Comparison of ENCODE assay signal across 1 cellular context in the genomic region with DNA sequence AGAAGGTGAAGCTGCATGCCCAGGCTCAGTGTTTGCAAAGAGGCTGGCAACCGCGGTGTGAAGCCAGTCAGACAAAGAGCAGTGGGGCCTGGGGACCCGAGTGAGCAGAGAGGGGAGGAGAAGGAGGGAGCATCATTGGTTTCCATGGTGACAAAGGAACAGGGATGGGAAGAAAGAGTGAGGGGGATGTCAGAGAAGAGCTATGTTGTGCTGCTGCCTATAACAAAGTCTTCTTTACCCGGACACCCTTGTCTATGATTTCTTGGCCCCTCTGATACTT.
TF ChIP-seq lines count a peak whose summit lies in the region.

No MANE protein-coding gene starts in this region.

TF ChIP-seq in K562, 482 proteins besides CTCF, POLR2A, EP300 and RAD21:
- peak; percentile 63 for TF ChIP-seq RFX1 (IDR thresholded peaks at IDR 0.05)
- no peak for TF ChIP-seq SMARCE1 (IDR thresholded peaks at IDR 0.05)
